ENCODE assay signal across 17 cellular contexts in genomic region chr12:69440016-69440415, GRCh38.
"Had no signal": no experiment of that assay in that cellular context is flagged by ENCODE, and none has a peak within 500 bp of the region (broad histone marks: within the 10 kb centered on the region; RNA-seq: fewer than 3 reads in every experiment).

No MANE protein-coding gene starts in this region.

- FAIRE-seq: endothelial cell of umbilical vein, frontal cortex had no signal

- H3K4me3 ChIP-seq: heart left ventricle, uterus had no signal

- H3K9me3 ChIP-seq: heart left ventricle, uterus had no signal

- DNase-seq: activated CD4-positive, alpha-beta T cell treated with anti-CD3 and anti-CD28 coated beads for 4 hours; activated CD8-positive, alpha-beta memory T cell treated with anti-CD3 and anti-CD28 coated beads, Interleukin-2, amount 50 U/mL, for 4 hours; activated CD8-positive, alpha-beta T cell treated with anti-CD3 and anti-CD28 coated beads for 36 hours; activated gamma-delta T cell; activated T-cell treated with anti-CD3 and anti-CD28 coated beads, Interleukin-2, amount 50 U/mL, for 72 hours; cortex of kidney; effector CD8-positive, alpha-beta T cell; heart left ventricle; naive thymus-derived CD4-positive, alpha-beta T cell; stimulated activated CD4-positive, alpha-beta T cell treated with anti-CD3 and anti-CD28 coated beads, Interleukin-2, amount 100 ng/mL, for 48 hours; T-helper 1 cell; uterus had no signal

- H3K27me3 ChIP-seq: heart left ventricle, uterus had no signal

- H3K27ac ChIP-seq: heart left ventricle, uterus, VCaP had no signal

- H3K36me3 ChIP-seq: heart left ventricle, uterus had no signal

- H3K4me1 ChIP-seq: uterus had no signal

- ATAC-seq: activated CD8-positive, alpha-beta T cell treated with anti-CD3 and anti-CD28 coated beads for 36 hours; activated naive CD4-positive, alpha-beta T cell treated with anti-CD3 and anti-CD28 coated beads, Interleukin-2, amount 50 U/mL, for 72 hours; activated T-cell treated with anti-CD3 and anti-CD28 coated beads, Interleukin-2, amount 50 U/mL, for 72 hours; heart left ventricle; naive thymus-derived CD4-positive, alpha-beta T cell; stimulated activated memory B cell treated with anti-CD40 and anti-IgM and Interleukin-4, amounts not matched to agents 10 μg/mL and 1 μg/mL and 100 μg/mL, for 72 hours had no signal
